Comparison of ENCODE assay signal across 13 cellular contexts in genomic region chr7:22147113-22147512, GRCh38.
DNase-seq lines count a peak whose midpoint lies in the region; ATAC-seq and TF ChIP-seq lines count a peak whose summit lies in the region.
"Had no signal": no experiment of that assay in that cellular context is flagged by ENCODE, and none has a peak within 500 bp of the region (broad histone marks: within the 10 kb centered on the region; RNA-seq: fewer than 3 reads in every experiment).

No MANE protein-coding gene starts in this region.

- intact Hi-C loops in left lung (cut with DNase I) = no loop called here

- peak overlapping the region; percentile 25 for H3K27ac Mint-ChIP-seq in activated naive CD8-positive, alpha-beta T cell treated with anti-CD3 and anti-CD28 coated beads, Interleukin-2, amount 50 U/mL, for 24 hours
- no peak overlapping the region for H3K27ac Mint-ChIP-seq in activated naive CD8-positive, alpha-beta T cell treated with anti-CD3 and anti-CD28 coated beads for 36 hours
- H3K27ac Mint-ChIP-seq in type B pancreatic cell = no peak overlapping the region
- no peak overlapping the region for H3K27ac Mint-ChIP-seq in chondrocyte (ENCODE audit: unreplicated experiment)

- no peaks in the 10 kb centered on the region for H3K36me3 Mint-ChIP-seq in activated naive CD8-positive, alpha-beta T cell treated with anti-CD3 and anti-CD28 coated beads, Interleukin-2, amount 50 U/mL, for 24 hours (ENCODE audit: low read depth)
- no peaks in the 10 kb centered on the region for H3K36me3 Mint-ChIP-seq in activated naive CD8-positive, alpha-beta T cell treated with anti-CD3 and anti-CD28 coated beads for 36 hours
- H3K36me3 Mint-ChIP-seq in type B pancreatic cell = peaks cover 14% of the 10 kb centered on the region
- peaks cover 2% of the 10 kb centered on the region for H3K36me3 Mint-ChIP-seq in chondrocyte (ENCODE audit: low read depth)

- DNase-seq in activated naive CD8-positive, alpha-beta T cell treated with anti-CD3 and anti-CD28 coated beads, Interleukin-2, amount 50 U/mL, for 24 hours = peak; percentile 42
- DNase-seq in activated naive CD8-positive, alpha-beta T cell treated with anti-CD3 and anti-CD28 coated beads for 36 hours = no peak
- no peak for DNase-seq in left lung
- DNase-seq in type B pancreatic cell (ENCODE audit: extremely low spot score, unreplicated experiment) = no peak
- DNase-seq in NCI-H345 (lab: John Stamatoyannopoulos, UW) = no peak
- DNase-seq in chondrocyte (ENCODE audit: low spot score) = no peak
- DNase-seq: effector CD4-positive, alpha-beta T cell; HCEC 1CT; NCI-H1436 treated with DMSO at 0.1 percent for 48 hours; SIG-M5 had no signal

- H3K4me1 Mint-ChIP-seq in activated naive CD8-positive, alpha-beta T cell treated with anti-CD3 and anti-CD28 coated beads, Interleukin-2, amount 50 U/mL, for 24 hours = peaks cover 12% of the 10 kb centered on the region
- no peaks in the 10 kb centered on the region for H3K4me1 Mint-ChIP-seq in activated naive CD8-positive, alpha-beta T cell treated with anti-CD3 and anti-CD28 coated beads for 36 hours
- H3K4me1 Mint-ChIP-seq in type B pancreatic cell (ENCODE audit: unreplicated experiment) (peaks cover 17% of the 10 kb centered on the region), chondrocyte (ENCODE audit: low read depth) (no peaks in the 10 kb centered on the region)

- ATAC-seq in activated naive CD8-positive, alpha-beta T cell treated with anti-CD3 and anti-CD28 coated beads, Interleukin-2, amount 50 U/mL, for 24 hours = peak; percentile 65
- ATAC-seq in left lung = peak; percentile 73
- no peak for ATAC-seq in GM21515 (IDR thresholded peaks at IDR 0.05; ENCODE audit: unreplicated experiment)

- H3K9me3 Mint-ChIP-seq in activated naive CD8-positive, alpha-beta T cell treated with anti-CD3 and anti-CD28 coated beads, Interleukin-2, amount 50 U/mL, for 24 hours = no peaks in the 10 kb centered on the region
- no peaks in the 10 kb centered on the region for H3K9me3 Mint-ChIP-seq in activated naive CD8-positive, alpha-beta T cell treated with anti-CD3 and anti-CD28 coated beads for 36 hours
- H3K9me3 Mint-ChIP-seq in type B pancreatic cell (no peaks in the 10 kb centered on the region), chondrocyte (ENCODE audit: low read depth) (no peaks in the 10 kb centered on the region)

- peaks cover 0 to 9% of the 10 kb centered on the region in 2 donors for H3K4me1 ChIP-seq in left lung

- peaks cover 3% of the 10 kb centered on the region for H3K27me3 Mint-ChIP-seq in activated naive CD8-positive, alpha-beta T cell treated with anti-CD3 and anti-CD28 coated beads, Interleukin-2, amount 50 U/mL, for 24 hours
- H3K27me3 Mint-ChIP-seq in activated naive CD8-positive, alpha-beta T cell treated with anti-CD3 and anti-CD28 coated beads for 36 hours = no peaks in the 10 kb centered on the region
- H3K27me3 Mint-ChIP-seq in type B pancreatic cell = no peaks in the 10 kb centered on the region
- H3K27me3 Mint-ChIP-seq in chondrocyte (ENCODE audit: low read depth) = peaks cover 4% of the 10 kb centered on the region

- H3K27ac ChIP-seq in left lung = no peak overlapping the region
- H3K27ac ChIP-seq: C4-2B had no signal

- H3K27me3 ChIP-seq in left lung = no peaks in the 10 kb centered on the region

- no peak for TF ChIP-seq CTCF in WI38 (IDR thresholded peaks at IDR 0.05; ENCODE audit: low read depth, low read length)
- no peak for TF ChIP-seq CTCF in left lung (IDR thresholded peaks at IDR 0.05)
- TF ChIP-seq CTCF in type B pancreatic cell (conservative IDR thresholded peaks at IDR 0.05) = no peak
- no peak for TF ChIP-seq CTCF in chondrocyte (IDR thresholded peaks at IDR 0.05)

- H3K4me3 ChIP-seq in WI38 (ENCODE audit: low read depth, low read length) (peak overlapping the region; percentile 29; the same call in 1 of the 2 replicates), left lung (no peak overlapping the region)

- no peaks in the 10 kb centered on the region for H3K9me3 ChIP-seq in left lung

- H3K4me3 Mint-ChIP-seq in activated naive CD8-positive, alpha-beta T cell treated with anti-CD3 and anti-CD28 coated beads, Interleukin-2, amount 50 U/mL, for 24 hours = peak overlapping the region; percentile 30
- no peak overlapping the region for H3K4me3 Mint-ChIP-seq in activated naive CD8-positive, alpha-beta T cell treated with anti-CD3 and anti-CD28 coated beads for 36 hours
- H3K4me3 Mint-ChIP-seq in type B pancreatic cell (peak overlapping the region; percentile 18), chondrocyte (ENCODE audit: unreplicated experiment) (no peak overlapping the region)

- H3K36me3 ChIP-seq in left lung = peaks cover 0 to 32% of the 10 kb centered on the region in 2 donors

Comparison
In these comparisons a context has a peak if more than half of its experiments do, and no peak if none do; other contexts are left out.
1. H3K4me3 Mint-ChIP-seq: peak in activated naive CD8-positive, alpha-beta T cell treated with anti-CD3 and anti-CD28 coated beads, Interleukin-2, amount 50 U/mL, for 24 hours (single experiment) and type B pancreatic cell (single experiment); none in activated naive CD8-positive, alpha-beta T cell treated with anti-CD3 and anti-CD28 coated beads for 36 hours (single experiment) and chondrocyte (single experiment).